12 cellular contexts compared by ENCODE assay signal in genomic region chr17:13750783-13751484, GRCh38.
DNase-seq lines count a peak whose midpoint lies in the region; ATAC-seq, FAIRE-seq and TF ChIP-seq lines count a peak whose summit lies in the region.
"Had no signal": no experiment of that assay in that cellular context is flagged by ENCODE, and none has a peak within 500 bp of the region (broad histone marks: within the 10 kb centered on the region; RNA-seq: fewer than 3 reads in every experiment).

No MANE protein-coding gene starts in this region.

- no peak overlapping the region for H3K4me3 Mint-ChIP-seq in neural crest cell
- no peak overlapping the region for H3K4me3 Mint-ChIP-seq in activated CD4-positive, alpha-beta T cell treated with anti-CD3 and anti-CD28 coated beads, Interleukin-2, amount 10 ng/mL, durations not matched to agents 7 days and 5 days
- H3K4me3 Mint-ChIP-seq in endothelial cell (ENCODE audit: unreplicated experiment): no peak overlapping the region
- H3K4me3 Mint-ChIP-seq: activated CD8-positive, alpha-beta memory T cell treated with anti-CD3 and anti-CD28 coated beads, Interleukin-2, amount 10 ng/mL, durations not matched to agents 7 days and 5 days had no signal

- WGBS in pancreas, 2 donors: 37 to 39% methylated on average over 8 of the region's 8 CpGs

- FAIRE-seq in pancreas (lab: Jason Lieb, UNC): no peak

- H3K27me3 ChIP-seq in NT2/D1 (ENCODE audit: insufficient read depth, insufficient read length) (no peaks in the 10 kb centered on the region), pancreas (peaks cover 0 to 5% (median 0%) of the 10 kb centered on the region in 4 donors)
- H3K27me3 ChIP-seq: ovary, SJSA1 had no signal

- POLR2A ChIA-PET in activated CD4-positive, alpha-beta T cell treated with anti-CD3 and anti-CD28 coated beads, Interleukin-2, amount 10 ng/mL, durations not matched to agents 7 days and 5 days (lab: Charles Lee): no interaction called here

- DNase-seq in ELF-1 (ENCODE audit: low read depth, low spot score): peak; percentile 79
- DNase-seq in NT2/D1 (ENCODE audit: low read depth, low spot score): peak; percentile 32
- peak; percentile 44 for DNase-seq in fibroblast of gingiva (ENCODE audit: low read depth)
- no peak for DNase-seq in neural crest cell (ENCODE audit: low read depth, low spot score)
- no peak for DNase-seq in activated CD4-positive, alpha-beta T cell treated with anti-CD3 and anti-CD28 coated beads, Interleukin-2, amount 10 ng/mL, durations not matched to agents 7 days and 5 days
- no peak for DNase-seq in pancreas
- no peak for DNase-seq in endothelial cell (ENCODE audit: low spot score)
- DNase-seq: activated CD8-positive, alpha-beta memory T cell treated with anti-CD3 and anti-CD28 coated beads, Interleukin-2, amount 10 ng/mL, durations not matched to agents 7 days and 5 days; ovary; stimulated activated CD4-positive, alpha-beta T cell treated with anti-CD3 and anti-CD28 coated beads, Interleukin-12 subunit alpha, Interleukin-12 subunit beta, amount 100 ng/mL, for 4 hours had no signal

- peak overlapping the region; percentile 60 for H3K27ac Mint-ChIP-seq in neural crest cell (ENCODE audit: unreplicated experiment)
- H3K27ac Mint-ChIP-seq in activated CD4-positive, alpha-beta T cell treated with anti-CD3 and anti-CD28 coated beads, Interleukin-2, amount 10 ng/mL, durations not matched to agents 7 days and 5 days: no peak overlapping the region
- no peak overlapping the region for H3K27ac Mint-ChIP-seq in endothelial cell (ENCODE audit: unreplicated experiment)
- H3K27ac Mint-ChIP-seq: activated CD8-positive, alpha-beta memory T cell treated with anti-CD3 and anti-CD28 coated beads, Interleukin-2, amount 10 ng/mL, durations not matched to agents 7 days and 5 days had no signal

- H3K4me3 ChIP-seq in NT2/D1 (ENCODE audit: insufficient read length, low read depth) (no peak overlapping the region), pancreas (no peak overlapping the region)
- H3K4me3 ChIP-seq: ovary, SJSA1 had no signal

- H3K27me3 Mint-ChIP-seq in neural crest cell (ENCODE audit: low read depth): no peaks in the 10 kb centered on the region
- no peaks in the 10 kb centered on the region for H3K27me3 Mint-ChIP-seq in activated CD4-positive, alpha-beta T cell treated with anti-CD3 and anti-CD28 coated beads, Interleukin-2, amount 10 ng/mL, durations not matched to agents 7 days and 5 days
- H3K27me3 Mint-ChIP-seq in endothelial cell (ENCODE audit: unreplicated experiment): no peaks in the 10 kb centered on the region
- H3K27me3 Mint-ChIP-seq: activated CD8-positive, alpha-beta memory T cell treated with anti-CD3 and anti-CD28 coated beads, Interleukin-2, amount 10 ng/mL, durations not matched to agents 7 days and 5 days had no signal

- no peak overlapping the region for H3K9ac ChIP-seq in NT2/D1 (ENCODE audit: insufficient read length, low read depth)

- intact Hi-C loops in pancreas (cut with DNase I): no loop called here

- TF ChIP-seq CTCF in neural crest cell (conservative IDR thresholded peaks at IDR 0.05) (no peak), pancreas (IDR thresholded peaks at IDR 0.05) (no peak), endothelial cell (IDR thresholded peaks at IDR 0.05; ENCODE audit: unreplicated experiment) (no peak)

- H3K4me1 ChIP-seq in NT2/D1 (ENCODE audit: insufficient read depth, insufficient read length): no peaks in the 10 kb centered on the region
- no peaks in the 10 kb centered on the region for H3K4me1 ChIP-seq in pancreas
- H3K4me1 ChIP-seq: SJSA1 had no signal

- H3K36me3 ChIP-seq in NT2/D1 (ENCODE audit: insufficient read depth, insufficient read length, low read length) (no peaks in the 10 kb centered on the region), pancreas (no peaks in the 10 kb centered on the region)
- H3K36me3 ChIP-seq: ovary, SJSA1 had no signal

- H3K27ac ChIP-seq in pancreas: no peak overlapping the region
- H3K27ac ChIP-seq: ovary, SJSA1 had no signal

- H3K36me3 Mint-ChIP-seq in neural crest cell (ENCODE audit: low read depth): no peaks in the 10 kb centered on the region
- no peaks in the 10 kb centered on the region for H3K36me3 Mint-ChIP-seq in activated CD4-positive, alpha-beta T cell treated with anti-CD3 and anti-CD28 coated beads, Interleukin-2, amount 10 ng/mL, durations not matched to agents 7 days and 5 days (ENCODE audit: low read depth)
- H3K36me3 Mint-ChIP-seq in endothelial cell (ENCODE audit: low read depth, unreplicated experiment): no peaks in the 10 kb centered on the region
- H3K36me3 Mint-ChIP-seq: activated CD8-positive, alpha-beta memory T cell treated with anti-CD3 and anti-CD28 coated beads, Interleukin-2, amount 10 ng/mL, durations not matched to agents 7 days and 5 days had no signal

- CTCF ChIA-PET in activated CD4-positive, alpha-beta T cell treated with anti-CD3 and anti-CD28 coated beads, Interleukin-2, amount 10 ng/mL, durations not matched to agents 7 days and 5 days (lab: Charles Lee): no interaction called here

- peaks cover 2% of the 10 kb centered on the region for H3K9me3 Mint-ChIP-seq in neural crest cell
- no peaks in the 10 kb centered on the region for H3K9me3 Mint-ChIP-seq in activated CD4-positive, alpha-beta T cell treated with anti-CD3 and anti-CD28 coated beads, Interleukin-2, amount 10 ng/mL, durations not matched to agents 7 days and 5 days
- no peaks in the 10 kb centered on the region for H3K9me3 Mint-ChIP-seq in endothelial cell (ENCODE audit: unreplicated experiment)

- ATAC-seq in pancreas (no peak), GM21717 (IDR thresholded peaks at IDR 0.05; ENCODE audit: unreplicated experiment) (no peak)
- ATAC-seq: activated CD8-positive, alpha-beta memory T cell treated with anti-CD3 and anti-CD28 coated beads, Interleukin-2, amount 10 ng/mL, durations not matched to agents 7 days and 5 days had no signal

- H3K4me1 Mint-ChIP-seq in neural crest cell (peaks cover 19% of the 10 kb centered on the region), endothelial cell (ENCODE audit: unreplicated experiment) (no peaks in the 10 kb centered on the region)
- H3K4me1 Mint-ChIP-seq in activated CD4-positive, alpha-beta T cell treated with anti-CD3 and anti-CD28 coated beads, Interleukin-2, amount 10 ng/mL, durations not matched to agents 7 days and 5 days: no peaks in the 10 kb centered on the region
- H3K4me1 Mint-ChIP-seq: activated CD8-positive, alpha-beta memory T cell treated with anti-CD3 and anti-CD28 coated beads, Interleukin-2, amount 10 ng/mL, durations not matched to agents 7 days and 5 days had no signal

- H3K9me3 ChIP-seq in NT2/D1 (ENCODE audit: insufficient read depth, low read length) (no peaks in the 10 kb centered on the region; the same call in 1 of the 2 replicates), pancreas (no peaks in the 10 kb centered on the region)
- H3K9me3 ChIP-seq: ovary, SJSA1 had no signal

Comparison
In these comparisons a context has a peak if more than half of its experiments do, and no peak if none do; other contexts are left out.
1. DNase-seq: peak in ELF-1 (single experiment), NT2/D1 (single experiment) and fibroblast of gingiva (single experiment); none in neural crest cell (single experiment), activated CD4-positive, alpha-beta T cell treated with anti-CD3 and anti-CD28 coated beads, Interleukin-2, amount 10 ng/mL, durations not matched to agents 7 days and 5 days (single experiment), pancreas (0 of 6) and endothelial cell (single experiment).